ENCODE assay signal across 21 cellular contexts in the genomic region with DNA sequence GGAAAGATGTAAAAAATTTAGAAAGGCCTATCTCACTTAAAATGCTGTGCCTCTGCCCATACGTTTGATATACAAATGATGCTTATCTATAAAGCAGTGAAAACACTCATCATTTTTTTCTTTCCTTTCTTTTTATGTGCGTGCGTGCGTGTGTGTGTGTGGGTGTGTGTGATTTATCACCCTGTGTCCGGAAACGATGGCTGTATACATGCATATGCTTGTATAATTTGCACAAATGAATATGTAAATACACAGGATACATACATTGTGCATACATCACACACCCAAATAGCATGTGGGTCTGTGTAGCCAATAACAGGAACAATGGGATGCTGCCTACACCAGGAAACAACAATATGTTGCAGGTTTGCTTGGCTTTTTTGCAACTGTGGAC.
"Had no signal": no experiment of that assay in that cellular context is flagged by ENCODE, and none has a peak within 500 bp of the region (broad histone marks: within the 10 kb centered on the region; RNA-seq: fewer than 3 reads in every experiment).

No MANE protein-coding gene starts in this region.

- FAIRE-seq: colon, islet of Langerhans, urothelium cell line had no signal

- H3K27ac Mint-ChIP-seq: mesothelial cell of epicardium; naive B cell; natural killer cell treated with Interleukin-12 subunit alpha and Interleukin-12 subunit beta and Interleukin-15 and Interleukin-18, amount 100 ng/mL, for 72 hours; stimulated activated naive CD8-positive, alpha-beta T cell treated with anti-CD3 and anti-CD28 coated beads, Interleukin-15, Interleukin-2, amounts not matched to agents 100 ng/mL and 50 ng/mL, for 24 hours had no signal

- H3K4me3 Mint-ChIP-seq: mesothelial cell of epicardium; naive B cell; natural killer cell treated with Interleukin-12 subunit alpha and Interleukin-12 subunit beta and Interleukin-15 and Interleukin-18, amount 100 ng/mL, for 72 hours; neural progenitor cell; stimulated activated naive CD8-positive, alpha-beta T cell treated with anti-CD3 and anti-CD28 coated beads, Interleukin-15, Interleukin-2, amounts not matched to agents 100 ng/mL and 50 ng/mL, for 24 hours had no signal

- DNase-seq: effector CD4-positive, alpha-beta T cell; gastrocnemius medialis; head of caudate nucleus; left cardiac atrium; left lung; mesenchymal stem cell; mucosa of descending colon; naive B cell; stimulated activated CD4-positive, alpha-beta T cell treated with anti-CD3 and anti-CD28 coated beads, Interleukin-12 subunit alpha, Interleukin-12 subunit beta, amount 100 ng/mL, for 4 hours; stimulated activated CD4-positive, alpha-beta T cell treated with anti-CD3 and anti-CD28 coated beads, Interleukin-1b, Interleukin-23, amount 100 ng/mL, for 48 hours; stimulated activated CD4-positive, alpha-beta T cell treated with anti-CD3 and anti-CD28 coated beads, Interleukin-4, amount 100 ng/mL, for 1 hour; stimulated activated CD8-positive, alpha-beta memory T cell treated with anti-CD3 and anti-CD28 coated beads, Interleukin-4, amount 100 ng/mL, for 48 hours; upper lobe of left lung had no signal

- ATAC-seq: gastrocnemius medialis; left lung; mucosa of descending colon; natural killer cell treated with Interleukin-12 subunit alpha and Interleukin-12 subunit beta and Interleukin-15 and Interleukin-18, amount 100 ng/mL, for 72 hours; sciatic nerve had no signal

- H3K9me3 Mint-ChIP-seq: mesothelial cell of epicardium; naive B cell; natural killer cell treated with Interleukin-12 subunit alpha and Interleukin-12 subunit beta and Interleukin-15 and Interleukin-18, amount 100 ng/mL, for 72 hours; stimulated activated naive CD8-positive, alpha-beta T cell treated with anti-CD3 and anti-CD28 coated beads, Interleukin-15, Interleukin-2, amounts not matched to agents 100 ng/mL and 50 ng/mL, for 24 hours had no signal

- H3K36me3 Mint-ChIP-seq: mesothelial cell of epicardium; naive B cell; natural killer cell treated with Interleukin-12 subunit alpha and Interleukin-12 subunit beta and Interleukin-15 and Interleukin-18, amount 100 ng/mL, for 72 hours had no signal

- H3K27me3 Mint-ChIP-seq: naive B cell; natural killer cell treated with Interleukin-12 subunit alpha and Interleukin-12 subunit beta and Interleukin-15 and Interleukin-18, amount 100 ng/mL, for 72 hours had no signal

- H3K4me1 Mint-ChIP-seq: naive B cell had no signal
